In genomic region chr9:97802276-97802675, GRCh38 we compare ENCODE assay signal across 12 cellular contexts. TPM values are rescaled to one million over a fixed set of nuclear protein-coding genes. Genes with fewer than 3 reads are reported as not detected.
DNase-seq lines count a peak whose midpoint lies in the region; ATAC-seq, FAIRE-seq and TF ChIP-seq lines count a peak whose summit lies in the region.
"Had no signal": no experiment of that assay in that cellular context is flagged by ENCODE, and none has a peak within 500 bp of the region (broad histone marks: within the 10 kb centered on the region; RNA-seq: fewer than 3 reads in every experiment).

No MANE protein-coding gene starts in this region.

- ATAC-seq in A549: peak; percentile 76 to 84
- ATAC-seq in HG03571 (IDR thresholded peaks at IDR 0.05; ENCODE audit: unreplicated experiment): no peak

- no peak for FAIRE-seq in A549 (lab: Jason Lieb, UNC)
- FAIRE-seq: endometrium had no signal

- no peaks in the 10 kb centered on the region for H3K36me3 Mint-ChIP-seq in activated CD4-positive, alpha-beta memory T cell treated with anti-CD3 and anti-CD28 coated beads, Interleukin-2, amount 10 ng/mL, durations not matched to agents 7 days and 5 days (ENCODE audit: low read depth)

- POLR2A ChIA-PET in A549 (lab: Yijun Ruan, JAX): interaction anchor here (1.5 kb wide), 1 partner anchor 120 kb away, joined by 3 read pairs; the partner anchor contains the start of gene TRMO
- POLR2A ChIA-PET in activated CD4-positive, alpha-beta memory T cell treated with anti-CD3 and anti-CD28 coated beads, Interleukin-2, amount 10 ng/mL, durations not matched to agents 7 days and 5 days (lab: Charles Lee): no interaction called here

- no peaks in the 10 kb centered on the region for H3K9me3 ChIP-seq in A549
- H3K9me3 ChIP-seq: Peyer's patch had no signal

- H3K4me2 ChIP-seq in A549: peak overlapping the region; percentile 94

- H3K9me3 Mint-ChIP-seq in activated CD4-positive, alpha-beta memory T cell treated with anti-CD3 and anti-CD28 coated beads, Interleukin-2, amount 10 ng/mL, durations not matched to agents 7 days and 5 days: no peaks in the 10 kb centered on the region

- no peak for TF ChIP-seq POLR2A in A549 (IDR thresholded peaks at IDR 0.05; ENCODE audit: low read length)

- no peak for TF ChIP-seq RAD21 in A549 (conservative IDR thresholded peaks at IDR 0.05 in 1 of 2, IDR thresholded peaks at IDR 0.05 in 1 of 2)

- no peak overlapping the region for H3K4me3 ChIP-seq in A549
- no peak overlapping the region for H3K4me3 ChIP-seq in H7 (ENCODE audit: insufficient read depth, low read depth, low read length)

- TF ChIP-seq CTCF in A549 (IDR thresholded peaks at IDR 0.05): no peak

- peak; percentile 54 to 75 for DNase-seq in A549 (ENCODE audit: low read depth in 1 of 2, low spot score in 1 of 2)
- DNase-seq in H7: peak; percentile 27
- DNase-seq in activated CD4-positive, alpha-beta memory T cell treated with anti-CD3 and anti-CD28 coated beads, Interleukin-2, amount 10 ng/mL, durations not matched to agents 7 days and 5 days: no peak
- DNase-seq in iPS-NIHi7 (ENCODE audit: extremely low spot score): peak; percentile 52
- no peak for DNase-seq in germinal center (ENCODE audit: low spot score)
- DNase-seq in NCI-H748 treated with DMSO at 0.1 percent for 48 hours (lab: John Stamatoyannopoulos, UW): no peak
- no peak for DNase-seq in hippocampal formation (lab: John Stamatoyannopoulos, UW)
- DNase-seq: NCI-H1092 treated with DMSO at 0.1 percent for 48 hours, Peyer's patch had no signal

- no peak for TF ChIP-seq EP300 in A549 (IDR thresholded peaks at IDR 0.05)

- CTCF ChIA-PET in A549 (lab: Yijun Ruan, JAX): interaction anchor here (1.4 to 2.3 kb wide), 5 partner anchors 10 to 84 kb away, joined by 3 to 5 read pairs (median 4); no protein-coding TSS in a partner anchor
- CTCF ChIA-PET in activated CD4-positive, alpha-beta memory T cell treated with anti-CD3 and anti-CD28 coated beads, Interleukin-2, amount 10 ng/mL, durations not matched to agents 7 days and 5 days (lab: Charles Lee): no interaction called here

- 29% methylated on average over 6 of the region's 6 CpGs for WGBS in A549 (ENCODE audit: missing lambda C conversion rate)

- peaks cover 1% of the 10 kb centered on the region; the same call in 1 of the 2 replicates for H3K27me3 ChIP-seq in H7 (ENCODE audit: control insufficient read depth, insufficient read depth, low read length)
- H3K27me3 ChIP-seq: Peyer's patch had no signal

- no peak overlapping the region for H3K27ac Mint-ChIP-seq in activated CD4-positive, alpha-beta memory T cell treated with anti-CD3 and anti-CD28 coated beads, Interleukin-2, amount 10 ng/mL, durations not matched to agents 7 days and 5 days

- H3K27ac ChIP-seq in A549: peak overlapping the region; percentile 45 to 98; a peak in 5 of 6 replicates

- H3K4me1 Mint-ChIP-seq in activated CD4-positive, alpha-beta memory T cell treated with anti-CD3 and anti-CD28 coated beads, Interleukin-2, amount 10 ng/mL, durations not matched to agents 7 days and 5 days: peaks cover 10% of the 10 kb centered on the region

- no peaks in the 10 kb centered on the region for H3K36me3 ChIP-seq in H7 (replicated peaks; ENCODE audit: control insufficient read depth, insufficient read depth, low read length)
- H3K36me3 ChIP-seq: Peyer's patch had no signal

- peaks cover 31% of the 10 kb centered on the region for H3K4me1 ChIP-seq in A549

- H3K4me3 Mint-ChIP-seq in activated CD4-positive, alpha-beta memory T cell treated with anti-CD3 and anti-CD28 coated beads, Interleukin-2, amount 10 ng/mL, durations not matched to agents 7 days and 5 days: peak overlapping the region; percentile 51

- peaks cover 22% of the 10 kb centered on the region for H3K27me3 Mint-ChIP-seq in activated CD4-positive, alpha-beta memory T cell treated with anti-CD3 and anti-CD28 coated beads, Interleukin-2, amount 10 ng/mL, durations not matched to agents 7 days and 5 days

TF ChIP-seq in A549, 52 proteins besides CTCF, POLR2A, EP300 and RAD21:
- no peak for TF ChIP-seq PHF8 (IDR thresholded peaks at IDR 0.05; ENCODE audit: borderline replicate concordance, low read depth)
- no peak for TF ChIP-seq CHD2 (IDR thresholded peaks at IDR 0.05; ENCODE audit: low read length, partially characterized antibody)
- no peak for TF ChIP-seq RCOR1 (IDR thresholded peaks at IDR 0.05; ENCODE audit: low read depth, low read length)
- no peak for TF ChIP-seq REST (IDR thresholded peaks at IDR 0.05)
- TF ChIP-seq TFCP2L1 (CRISPR knock-in tag; IDR thresholded peaks at IDR 0.05): no peak
- TF ChIP-seq ESRRA (IDR thresholded peaks at IDR 0.05; ENCODE audit: borderline replicate concordance, low read length): no peak
- TF ChIP-seq NFE2L2 (conservative IDR thresholded peaks at IDR 0.05; ENCODE audit: low read length): 0 out of 2 replicates have a peak, but pooled peaks have one; percentile 5
- TF ChIP-seq E2F6 (IDR thresholded peaks at IDR 0.05; ENCODE audit: borderline replicate concordance, low read depth): no peak
- TF ChIP-seq TP53 (CRISPR knock-in tag; IDR thresholded peaks at IDR 0.05): no peak
- no peak for TF ChIP-seq FOSL2 (IDR thresholded peaks at IDR 0.05)
- TF ChIP-seq FOSL2 (CRISPR knock-in tag; IDR thresholded peaks at IDR 0.05): peak; percentile 82
- no peak for TF ChIP-seq CEBPB (IDR thresholded peaks at IDR 0.05)
- TF ChIP-seq, protein P1, sequence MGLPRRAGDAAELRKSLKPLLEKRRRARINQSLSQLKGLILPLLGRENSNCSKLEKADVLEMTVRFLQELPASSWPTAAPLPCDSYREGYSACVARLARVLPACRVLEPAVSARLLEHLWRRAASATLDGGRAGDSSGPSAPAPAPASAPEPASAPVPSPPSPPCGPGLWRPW (IDR thresholded peaks at IDR 0.05): no peak

RNA-seq across cellular contexts. Expression of gene FOXE1, which starts 50.8 kb away (rescaled TPM):
- polyA plus RNA-seq in A549 (2011; rRNA removed) (4.3 and 5.5 TPM in 2 replicates), A549 (2017; fragmentation: RNase III; extraction: RNeasy Plus Mini Kit Qiagen cat#74134 plus additional on column Dnase treatment) (5.7 to 6.8 TPM (median 6.3 TPM) in 3 replicates)
- polyA plus RNA-seq in A549 (2012; cell fraction: cytosol; rRNA removed): 3.0 and 4.6 TPM in 2 replicates
- 4.0 and 4.5 TPM in 2 replicates for polyA plus RNA-seq in A549 (2012; cell fraction: nucleus; rRNA removed)
- 3.5 and 4.0 TPM in 2 replicates for polyA minus RNA-seq in A549 (2011; rRNA and poly(A)+ RNA removed)
- total RNA-seq in H7 (2014; rRNA removed; shearing (Covaris generic)): 0.07 and 0.14 TPM in 2 replicates
- not detected for total RNA-seq in activated CD4-positive, alpha-beta memory T cell treated with anti-CD3 and anti-CD28 coated beads, Interleukin-2, amount 10 ng/mL, durations not matched to agents 7 days and 5 days
- total RNA-seq: lung microvascular endothelial cell, Peyer's patch had no signal

Comparison
In these comparisons a context has a peak if more than half of its experiments do, and no peak if none do; other contexts are left out.
1. DNase-seq: peak in A549 (2 of 2), H7 (single experiment) and iPS-NIHi7 (single experiment); none in activated CD4-positive, alpha-beta memory T cell treated with anti-CD3 and anti-CD28 coated beads, Interleukin-2, amount 10 ng/mL, durations not matched to agents 7 days and 5 days (single experiment), germinal center (single experiment), NCI-H748 treated with DMSO at 0.1 percent for 48 hours (single experiment) and hippocampal formation (0 of 2).